Comparison of ENCODE assay signal across 8 cellular contexts in genomic region chr12:122064034-122064777, GRCh38. TPM values are rescaled to one million over a fixed set of nuclear protein-coding genes. Genes with fewer than 3 reads are reported as not detected.
DNase-seq lines count a peak whose midpoint lies in the region; ATAC-seq and FAIRE-seq lines count a peak whose summit lies in the region.

No MANE protein-coding gene starts in this region.

- H3K27ac Mint-ChIP-seq in activated naive CD8-positive, alpha-beta T cell treated with anti-CD3 and anti-CD28 coated beads for 36 hours, result no peak overlapping the region

- H3K27me3 Mint-ChIP-seq in activated naive CD8-positive, alpha-beta T cell treated with anti-CD3 and anti-CD28 coated beads for 36 hours, result no peaks in the 10 kb centered on the region

- DNase-seq in ELR (ENCODE audit: low read depth), result peak; percentile 89
- DNase-seq in HTR-8/SVneo (ENCODE audit: insufficient read length, low spot score), result peak; percentile 95
- DNase-seq in NOMO-1 treated with dmso at 0.1 percent for 144 hours (lab: John Stamatoyannopoulos, UW; ENCODE audit: unreplicated experiment), result peak; percentile 73
- DNase-seq in activated naive CD8-positive, alpha-beta T cell treated with anti-CD3 and anti-CD28 coated beads for 36 hours, result peak; percentile 65
- DNase-seq in Right ventricle myocardium superior, result peak; percentile 92
- DNase-seq in occipital lobe (lab: John Stamatoyannopoulos, UW), result peak; percentile 59
- DNase-seq in SKM-1 treated with dmso at 0.1 percent for 144 hours (lab: John Stamatoyannopoulos, UW; ENCODE audit: unreplicated experiment), result no peak

- FAIRE-seq in HTR-8/SVneo (lab: Jason Lieb, UNC), result peak; percentile 88

- H3K36me3 Mint-ChIP-seq in activated naive CD8-positive, alpha-beta T cell treated with anti-CD3 and anti-CD28 coated beads for 36 hours, result no peaks in the 10 kb centered on the region

- ATAC-seq in Right ventricle myocardium superior (ENCODE audit: poor library complexity) (peak; percentile 87), HG03095 (IDR thresholded peaks at IDR 0.05; ENCODE audit: unreplicated experiment) (no peak)

- H3K4me3 Mint-ChIP-seq in activated naive CD8-positive, alpha-beta T cell treated with anti-CD3 and anti-CD28 coated beads for 36 hours, result no peak overlapping the region

- peaks cover 21% of the 10 kb centered on the region for H3K4me1 Mint-ChIP-seq in activated naive CD8-positive, alpha-beta T cell treated with anti-CD3 and anti-CD28 coated beads for 36 hours

- intact Hi-C loops in Right ventricle myocardium superior (cut with DNase I), result no loop called here

- no peaks in the 10 kb centered on the region for H3K9me3 Mint-ChIP-seq in activated naive CD8-positive, alpha-beta T cell treated with anti-CD3 and anti-CD28 coated beads for 36 hours

RNA-seq across cellular contexts. Expression of gene MLXIP, which starts 14.3 kb away (rescaled TPM):
- total RNA-seq in activated naive CD8-positive, alpha-beta T cell treated with anti-CD3 and anti-CD28 coated beads for 36 hours, result 10 to 100 TPM; 29.0 to 30.1 TPM
- total RNA-seq in Right ventricle myocardium superior (22.6 TPM), occipital lobe (7.6 TPM)

RNA-seq across cellular contexts. Expression of gene BCL7A, which starts 42.5 kb away (rescaled TPM):
- 1 to 10 TPM; 6.7 to 7.2 TPM for total RNA-seq in activated naive CD8-positive, alpha-beta T cell treated with anti-CD3 and anti-CD28 coated beads for 36 hours
- 15.1 TPM for total RNA-seq in Right ventricle myocardium superior
- total RNA-seq in occipital lobe, result 103 TPM
